Comparison of ENCODE assay signal across 19 cellular contexts in the genomic region with DNA sequence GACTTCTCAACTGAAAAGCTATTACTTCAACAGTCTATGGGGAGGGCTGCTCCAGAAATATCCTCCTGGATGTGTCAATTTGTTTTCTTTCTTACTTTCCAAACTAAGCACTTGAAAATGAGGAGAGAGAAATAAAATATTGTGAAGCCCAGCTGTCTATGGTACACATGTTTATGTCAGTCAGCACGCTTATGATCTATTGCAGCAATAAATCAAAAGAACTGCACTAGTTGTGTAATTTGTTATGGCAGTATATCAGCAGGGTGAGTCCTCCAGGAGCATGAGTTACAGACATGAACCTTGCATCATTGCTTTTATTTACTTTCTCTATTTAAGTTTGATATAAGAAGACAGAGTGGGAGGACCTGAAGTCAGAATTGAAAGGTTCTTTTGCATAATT.
DNase-seq lines count a peak whose midpoint lies in the region; ATAC-seq, FAIRE-seq and TF ChIP-seq lines count a peak whose summit lies in the region.
"Had no signal": no experiment of that assay in that cellular context is flagged by ENCODE, and none has a peak within 500 bp of the region (broad histone marks: within the 10 kb centered on the region; RNA-seq: fewer than 3 reads in every experiment).

No MANE protein-coding gene starts in this region.

- H3K4me3 ChIP-seq in fibroblast of pulmonary artery (replicated peaks; ENCODE audit: low read depth, low read length): no peak overlapping the region
- H3K4me3 ChIP-seq in neuron (ENCODE audit: low read length): no peak overlapping the region
- H3K4me3 ChIP-seq: colonic mucosa, K562, PC-9 had no signal

- no peaks in the 10 kb centered on the region for H3K9me3 ChIP-seq in neuron (ENCODE audit: low read length)
- H3K9me3 ChIP-seq: colonic mucosa had no signal

- peak; percentile 3 for DNase-seq in HTR-8/SVneo (ENCODE audit: insufficient read length, low spot score)
- DNase-seq in NCI-H446 treated with DMSO at 0.1 percent for 48 hours (lab: John Stamatoyannopoulos, UW): peak; percentile 82
- peak; percentile 51 for DNase-seq in fibroblast of pulmonary artery (ENCODE audit: low read depth)
- no peak for DNase-seq in anterior cingulate cortex (lab: John Stamatoyannopoulos, UW)
- no peak for DNase-seq in HUDEP-2 (lab: John Stamatoyannopoulos, UW; ENCODE audit: unreplicated experiment in 76 of 76)
- DNase-seq: activated CD4-positive, CD25-positive, alpha-beta regulatory T cell treated with anti-CD3 and anti-CD28 coated beads, Interleukin-2, amount 50 U/mL, for 72 hours; activated CD8-positive, alpha-beta memory T cell treated with anti-CD3 and anti-CD28 coated beads for 24 hours; activated T-cell treated with anti-CD3 and anti-CD28 coated beads, Interleukin-2, amount 50 U/mL, for 72 hours; CD8-positive, alpha-beta memory T cell; colonic mucosa; HFFc6; left cardiac atrium; NCI-H2081 treated with DMSO at 0.1 percent for 48 hours; NCI-H82; nucleus accumbens; PC-9 had no signal

- no peaks in the 10 kb centered on the region for H3K36me3 ChIP-seq in neuron (ENCODE audit: insufficient read depth, low read length)
- H3K36me3 ChIP-seq: colonic mucosa had no signal

- TF ChIP-seq CTCF in fibroblast of pulmonary artery (IDR thresholded peaks at IDR 0.05; ENCODE audit: low read length, missing control alignments): no peak

- FAIRE-seq in HTR-8/SVneo (lab: Jason Lieb, UNC): no peak
- FAIRE-seq: K562 had no signal

- H3K27me3 ChIP-seq in neuron (ENCODE audit: insufficient read depth, low read length): no peaks in the 10 kb centered on the region
- H3K27me3 ChIP-seq: colonic mucosa had no signal

- H3K4me1 ChIP-seq in neuron (ENCODE audit: insufficient read depth, low read length): peaks cover 5% of the 10 kb centered on the region
- H3K4me1 ChIP-seq: colonic mucosa had no signal

- H2AFZ ChIP-seq in neuron (ENCODE audit: low read depth, low read length): peak overlapping the region; percentile 17
- H2AFZ ChIP-seq: PC-9 had no signal

- no peak for ATAC-seq in HG02610 (IDR thresholded peaks at IDR 0.05; ENCODE audit: unreplicated experiment)
- ATAC-seq: activated T-cell treated with anti-CD3 and anti-CD28 coated beads, Interleukin-2, amount 50 U/mL, for 72 hours; K562; left cardiac atrium had no signal

Comparison
In these comparisons a context has a peak if more than half of its experiments do, and no peak if none do; other contexts are left out.
1. DNase-seq: peak in HTR-8/SVneo (single experiment), NCI-H446 treated with DMSO at 0.1 percent for 48 hours (single experiment) and fibroblast of pulmonary artery (single experiment); none in anterior cingulate cortex (0 of 58) and HUDEP-2 (0 of 76).